1 cellular context compared by ENCODE assay signal in genomic region chr22:50473855-50474671, GRCh38.
TF ChIP-seq lines count a peak whose summit lies in the region.

No MANE protein-coding gene starts in this region.

TF ChIP-seq in K562, 482 proteins besides CTCF, POLR2A, EP300 and RAD21:
- TF ChIP-seq ZKSCAN1 (IDR thresholded peaks at IDR 0.05; ENCODE audit: low read depth, low read length), result no peak
- no peak for TF ChIP-seq RBM17 (IDR thresholded peaks at IDR 0.05; ENCODE audit: borderline replicate concordance, low read depth, low read length)
- no peak for TF ChIP-seq ZMIZ1 (IDR thresholded peaks at IDR 0.05; ENCODE audit: low read depth in 2 of 2, low read length in 2 of 2)
- no peak for TF ChIP-seq GATAD2B (IDR thresholded peaks at IDR 0.05; ENCODE audit: borderline replicate concordance)
- no peak for TF ChIP-seq FOXK1 (CRISPR knock-in tag; IDR thresholded peaks at IDR 0.05; ENCODE audit: borderline replicate concordance)
- TF ChIP-seq TFAP4 (CRISPR knock-in tag; IDR thresholded peaks at IDR 0.05; ENCODE audit: borderline replicate concordance), result peak; percentile 41; the same call in 1 of the 2 replicates
- TF ChIP-seq NKRF (IDR thresholded peaks at IDR 0.05; ENCODE audit: borderline replicate concordance), result no peak
- TF ChIP-seq MEIS2 (IDR thresholded peaks at IDR 0.05; ENCODE audit: partially characterized antibody), result no peak
- TF ChIP-seq POLR2AphosphoS5 (IDR thresholded peaks at IDR 0.05; ENCODE audit: control insufficient read depth, insufficient read depth, low read depth, low read length), result no peak
- TF ChIP-seq RBM14 (IDR thresholded peaks at IDR 0.05; ENCODE audit: borderline replicate concordance, insufficient read depth, low read depth, low read length), result no peak
- no peak for TF ChIP-seq SMARCC2 (IDR thresholded peaks at IDR 0.05; ENCODE audit: low read depth)
- TF ChIP-seq ZFP36 (IDR thresholded peaks at IDR 0.05; ENCODE audit: low read depth, low read length, partially characterized antibody), result peak; percentile 86
- TF ChIP-seq ZFX (CRISPR knock-in tag; IDR thresholded peaks at IDR 0.05), result peak; percentile 33
- TF ChIP-seq MAFK (IDR thresholded peaks at IDR 0.05; ENCODE audit: low read length), result no peak
- no peak for TF ChIP-seq SMARCA5 (IDR thresholded peaks at IDR 0.05)
- TF ChIP-seq CREBBP (IDR thresholded peaks at IDR 0.05; ENCODE audit: low read depth, low read length), result no peak
- TF ChIP-seq CTCFL (IDR thresholded peaks at IDR 0.05; ENCODE audit: borderline replicate concordance, insufficient read depth, low read depth, low read length, poor library complexity, severe bottlenecking), result no peak
- peak in 1 of 2 experiments; percentile 70; a peak in 1 of 4 replicates for TF ChIP-seq SIN3A (IDR thresholded peaks at IDR 0.05; ENCODE audit: borderline replicate concordance in 2 of 2, control insufficient read depth in 1 of 2, low read depth in 2 of 2, low read length in 2 of 2)
- peak; percentile 37 for TF ChIP-seq SAP30 (IDR thresholded peaks at IDR 0.05; ENCODE audit: borderline replicate concordance, insufficient read depth, low read depth, low read length, poor library complexity, severe bottlenecking)
- TF ChIP-seq HNRNPH1 (optimal IDR thresholded peaks at IDR 0.05; ENCODE audit: low read depth, low read length), result no peak
- no peak for TF ChIP-seq ETV1 (tag; conservative IDR thresholded peaks at IDR 0.05; ENCODE audit: low read depth)
- TF ChIP-seq RBFOX2 (IDR thresholded peaks at IDR 0.05; ENCODE audit: low read depth, low read length), result no peak
- 0 out of 2 replicates have a peak, but pooled peaks have one; percentile 29 for TF ChIP-seq POLR2G (IDR thresholded peaks at IDR 0.05; ENCODE audit: low read depth, low read length)
- TF ChIP-seq UBTF (IDR thresholded peaks at IDR 0.05; ENCODE audit: borderline replicate concordance in 1 of 2, low read depth in 2 of 2, low read length in 2 of 2), result 0 out of 4 replicates have a peak, but pooled peaks have one; percentile 39 to 58
- TF ChIP-seq RERE (CRISPR knock-in tag; IDR thresholded peaks at IDR 0.05; ENCODE audit: borderline replicate concordance), result no peak
